ENCODE assay signal across 20 cellular contexts in genomic region chr7:132351858-132352539, GRCh38.
DNase-seq lines count a peak whose midpoint lies in the region; ATAC-seq and TF ChIP-seq lines count a peak whose summit lies in the region.
"Had no signal": no experiment of that assay in that cellular context is flagged by ENCODE, and none has a peak within 500 bp of the region (broad histone marks: within the 10 kb centered on the region; RNA-seq: fewer than 3 reads in every experiment).

No MANE protein-coding gene starts in this region.

- H3K4me2 ChIP-seq in GM23338 = no peak overlapping the region

- H3K9me3 Mint-ChIP-seq in GM23338 = peaks cover 3% of the 10 kb centered on the region; the same call in 2 of the 3 replicates
- H3K9me3 Mint-ChIP-seq: activated naive CD4-positive, alpha-beta T cell treated with anti-CD3 and anti-CD28 coated beads for 36 hours; activated T-cell treated with anti-CD3 and anti-CD28 coated beads, Interleukin-2, amount 50 U/mL, for 24 hours; natural killer cell had no signal

- H3K27ac Mint-ChIP-seq in GM23338 = no peak overlapping the region
- H3K27ac Mint-ChIP-seq: activated naive CD4-positive, alpha-beta T cell treated with anti-CD3 and anti-CD28 coated beads for 36 hours; activated T-cell treated with anti-CD3 and anti-CD28 coated beads, Interleukin-2, amount 50 U/mL, for 24 hours; natural killer cell; T-helper 17 cell had no signal

- TF ChIP-seq CTCF in GM23338 (conservative IDR thresholded peaks at IDR 0.05; ENCODE audit: low read depth in 2 of 2) = no peak

- no peaks in the 10 kb centered on the region for H3K79me2 ChIP-seq in GM23338 (replicated peaks; ENCODE audit: insufficient read depth)

- no peaks in the 10 kb centered on the region for H3K9me2 ChIP-seq in GM23338 (ENCODE audit: insufficient read depth)

- peaks cover 5% of the 10 kb centered on the region for H3K27me3 Mint-ChIP-seq in GM23338 (ENCODE audit: insufficient read depth, low read depth, poor library complexity)

- no peaks in the 10 kb centered on the region for H4K20me1 ChIP-seq in GM23338 (replicated peaks; ENCODE audit: insufficient read depth)

- no peaks in the 10 kb centered on the region for H3K36me3 ChIP-seq in GM23338 (ENCODE audit: insufficient read depth)
- H3K36me3 ChIP-seq in subcutaneous abdominal adipose tissue (ENCODE audit: control insufficient read depth in 5 of 5, insufficient read depth in 5 of 5, low read length in 5 of 5) = no peaks in the 10 kb centered on the region
- H3K36me3 ChIP-seq: colonic mucosa had no signal

- H3K36me3 Mint-ChIP-seq in GM23338 (ENCODE audit: low read depth) = no peaks in the 10 kb centered on the region
- H3K36me3 Mint-ChIP-seq: natural killer cell had no signal

- DNase-seq in GM23338 (ENCODE audit: low spot score) = no peak
- DNase-seq in astrocyte of the hippocampus (ENCODE audit: low read depth, low spot score) = peak; percentile 36
- DNase-seq in iPS-NIHi11 (ENCODE audit: low spot score) = peak; percentile 29
- no peak for DNase-seq in mucosa of gallbladder (ENCODE audit: low spot score)
- no peak for DNase-seq in kidney glomerular epithelial cell (lab: John Stamatoyannopoulos, UW)
- DNase-seq in NCI-H345 (lab: John Stamatoyannopoulos, UW) = no peak
- DNase-seq: activated naive CD4-positive, alpha-beta T cell treated with anti-CD3 and anti-CD28 coated beads for 36 hours; activated T-cell treated with anti-CD3 and anti-CD28 coated beads, Interleukin-2, amount 50 U/mL, for 24 hours; colonic mucosa; DND-41; Karpas-422; mesendoderm; natural killer cell; NCI-H1092 treated with DMSO at 0.1 percent for 48 hours; NCI-H524 treated with DMSO at 0.1 percent for 48 hours; psoas muscle; T-helper 17 cell had no signal

- H3K4me3 ChIP-seq in GM23338 (no peak overlapping the region), subcutaneous abdominal adipose tissue (ENCODE audit: low read depth in 1 of 5, low read length in 5 of 5) (peak overlapping the region in 1 of 5 donors; percentile 12)
- H3K4me3 ChIP-seq: colonic mucosa, psoas muscle had no signal

- peak overlapping the region; percentile 81 for H2AFZ ChIP-seq in GM23338

- ATAC-seq in GM23338 (peak; percentile 33; the same call in 1 of the 3 replicates), GM21360 (IDR thresholded peaks at IDR 0.05; ENCODE audit: unreplicated experiment) (no peak)
- ATAC-seq: natural killer cell, T-helper 17 cell had no signal

- peak overlapping the region in 2 of 5 donors; percentile 32 to 68 for H3K9ac ChIP-seq in subcutaneous abdominal adipose tissue (ENCODE audit: low read length in 5 of 5)

- no peaks in the 10 kb centered on the region for H3F3A ChIP-seq in GM23338 (replicated peaks; ENCODE audit: low read depth)

- H3K27me3 ChIP-seq in GM23338 (ENCODE audit: insufficient read depth) (no peaks in the 10 kb centered on the region), subcutaneous abdominal adipose tissue (ENCODE audit: control insufficient read depth in 5 of 5, insufficient read depth in 4 of 5, low read length in 5 of 5) (no peaks in the 10 kb centered on the region)
- H3K27me3 ChIP-seq: colonic mucosa had no signal

- H3K27ac ChIP-seq in GM23338 (ENCODE audit: low read depth) (no peak overlapping the region), subcutaneous abdominal adipose tissue (ENCODE audit: low read depth, low read length) (peak overlapping the region; percentile 19)
- H3K27ac ChIP-seq: colonic mucosa, psoas muscle, VCaP had no signal

- H3K9me3 ChIP-seq in subcutaneous abdominal adipose tissue (ENCODE audit: control insufficient read depth in 5 of 5, low read length in 5 of 5) = no peaks in the 10 kb centered on the region
- H3K9me3 ChIP-seq: colonic mucosa, psoas muscle had no signal

- peaks cover 21% of the 10 kb centered on the region for H3K4me1 Mint-ChIP-seq in GM23338
- H3K4me1 Mint-ChIP-seq: natural killer cell, T-helper 17 cell had no signal

- no peak overlapping the region for H3K4me3 Mint-ChIP-seq in GM23338
- H3K4me3 Mint-ChIP-seq: activated naive CD4-positive, alpha-beta T cell treated with anti-CD3 and anti-CD28 coated beads for 36 hours; activated T-cell treated with anti-CD3 and anti-CD28 coated beads, Interleukin-2, amount 50 U/mL, for 24 hours; natural killer cell; T-helper 17 cell had no signal

- H3K4me1 ChIP-seq in GM23338 (ENCODE audit: insufficient read depth) (peaks cover 8% of the 10 kb centered on the region; the same call in 1 of the 2 replicates), subcutaneous abdominal adipose tissue (ENCODE audit: control insufficient read depth in 5 of 5, insufficient read depth in 5 of 5, low read length in 5 of 5) (peaks cover under 1 to 40% (median 38%) of the 10 kb centered on the region in 5 donors)
- H3K4me1 ChIP-seq: colonic mucosa had no signal

TF ChIP-seq in GM23338, 12 proteins besides CTCF, POLR2A, EP300 and RAD21 (continues in another document):
- TF ChIP-seq ZNF462 (CRISPR knock-in tag; IDR thresholded peaks at IDR 0.05) (no peak), ZNF331 (CRISPR knock-in tag; IDR thresholded peaks at IDR 0.05; ENCODE audit: low read depth) (no peak), JUNB (IDR thresholded peaks at IDR 0.05; ENCODE audit: unreplicated experiment) (no peak), NANOG (IDR thresholded peaks at IDR 0.05; ENCODE audit: borderline replicate concordance) (no peak), POLR2AphosphoS5 (IDR thresholded peaks at IDR 0.05; ENCODE audit: low read depth) (no peak), STAT1 (IDR thresholded peaks at IDR 0.05; ENCODE audit: unreplicated experiment) (no peak), EZH2 (IDR thresholded peaks at IDR 0.05; ENCODE audit: low read depth, unreplicated experiment) (no peak)

Comparison
In these comparisons a context has a peak if more than half of its experiments do, and no peak if none do; other contexts are left out.
1. DNase-seq: peak in astrocyte of the hippocampus (single experiment) and iPS-NIHi11 (single experiment); none in GM23338 (single experiment), mucosa of gallbladder (single experiment), kidney glomerular epithelial cell (single experiment) and NCI-H345 (single experiment).